In genomic region chr2:104856973-104857261, GRCh38 we compare ENCODE assay signal across 12 cellular contexts. TPM values are rescaled to one million over a fixed set of nuclear protein-coding genes. Genes with fewer than 3 reads are reported as not detected.
DNase-seq lines count a peak whose midpoint lies in the region; ATAC-seq and TF ChIP-seq lines count a peak whose summit lies in the region.
"Had no signal": no experiment of that assay in that cellular context is flagged by ENCODE, and none has a peak within 500 bp of the region (broad histone marks: within the 10 kb centered on the region; RNA-seq: fewer than 3 reads in every experiment).

No MANE protein-coding gene starts in this region.

- POLR2A ChIA-PET in HEK293T (lab: Yijun Ruan, JAX) = no interaction called here

- DNase-seq in NCI-H1105 (lab: John Stamatoyannopoulos, UW) = peak; percentile 46
- no peak for DNase-seq in NCI-H1105 treated with DMSO at 0.1 percent for 48 hours (lab: John Stamatoyannopoulos, UW)
- DNase-seq in effector memory CD8-positive, alpha-beta T cell = no peak
- DNase-seq in osteoblast (ENCODE audit: insufficient read length, low spot score, missing footprints) = peak; percentile 61
- DNase-seq in activated effector memory CD4-positive, alpha-beta T cell treated with anti-CD3 and anti-CD28 coated beads, Interleukin-2, amount 50 U/mL, for 16 hours = no peak
- DNase-seq in HEK293T (ENCODE audit: extremely low spot score) = no peak
- DNase-seq in 8988T = no peak
- DNase-seq: midbrain, tibial artery had no signal

- no peak overlapping the region for H3K4me2 ChIP-seq in osteoblast (ENCODE audit: insufficient read depth, low read length)

- no peak for ATAC-seq in effector memory CD8-positive, alpha-beta T cell (replicated peaks)

- no peak overlapping the region for H3K27ac ChIP-seq in osteoblast (ENCODE audit: low read depth, low read length)
- H3K27ac ChIP-seq: 22Rv1, epithelial cell of prostate, tibial artery had no signal

- H3K36me3 Mint-ChIP-seq in IgD-negative memory B cell = peaks cover 3% of the 10 kb centered on the region
- peaks cover 13% of the 10 kb centered on the region for H3K36me3 Mint-ChIP-seq in effector memory CD8-positive, alpha-beta T cell (ENCODE audit: insufficient read depth)

- no peaks in the 10 kb centered on the region for H3K79me2 ChIP-seq in osteoblast (ENCODE audit: insufficient read depth, low read length)

- TF ChIP-seq CTCF in osteoblast (IDR thresholded peaks at IDR 0.05; ENCODE audit: extremely low read depth, low read depth, low read length) = no peak

- no peaks in the 10 kb centered on the region for H3K4me1 ChIP-seq in osteoblast (ENCODE audit: insufficient read depth, low read length)

- no peaks in the 10 kb centered on the region for H3K9me3 ChIP-seq in osteoblast (ENCODE audit: low read depth, low read length)
- H3K9me3 ChIP-seq: tibial artery had no signal

- peaks cover 70% of the 10 kb centered on the region for H3K27me3 ChIP-seq in osteoblast (ENCODE audit: insufficient read depth, low read length)

- peak overlapping the region; percentile 77 to 98 (median 90) for H3K27ac Mint-ChIP-seq in IgD-negative memory B cell
- H3K27ac Mint-ChIP-seq in effector memory CD8-positive, alpha-beta T cell = no peak overlapping the region

- H2AFZ ChIP-seq in osteoblast (ENCODE audit: low read length) = no peak overlapping the region

- peaks cover 58% of the 10 kb centered on the region for H3K27me3 Mint-ChIP-seq in IgD-negative memory B cell
- H3K27me3 Mint-ChIP-seq in effector memory CD8-positive, alpha-beta T cell = peaks cover 75 to 85% of the 10 kb centered on the region in 2 donors

- H3K4me1 Mint-ChIP-seq in IgD-negative memory B cell = peaks cover 17 to 41% (median 19%) of the 10 kb centered on the region in 3 donors
- peaks cover 25 to 26% of the 10 kb centered on the region in 2 donors for H3K4me1 Mint-ChIP-seq in effector memory CD8-positive, alpha-beta T cell (ENCODE audit: low read depth in 2 of 2)

- CTCF ChIA-PET in HEK293T (lab: Yijun Ruan, JAX) = no interaction called here

- no peaks in the 10 kb centered on the region for H4K20me1 ChIP-seq in osteoblast (ENCODE audit: insufficient read depth, low read length)

- peaks cover 0 to 17% (median 9%) of the 10 kb centered on the region in 3 donors for H3K9me3 Mint-ChIP-seq in IgD-negative memory B cell
- H3K9me3 Mint-ChIP-seq in effector memory CD8-positive, alpha-beta T cell = peaks cover 0 to 2% of the 10 kb centered on the region in 2 donors

- H3K4me3 Mint-ChIP-seq in IgD-negative memory B cell = peak overlapping the region; percentile 59 to 89 (median 79)
- H3K4me3 Mint-ChIP-seq in effector memory CD8-positive, alpha-beta T cell = peak overlapping the region; percentile 67 to 71

- no peaks in the 10 kb centered on the region for H3K36me3 ChIP-seq in osteoblast (ENCODE audit: insufficient read depth, low read length)
- H3K36me3 ChIP-seq: tibial artery had no signal

- peak overlapping the region; percentile 37 for H3K4me3 ChIP-seq in osteoblast (ENCODE audit: insufficient read depth, low read length)
- H3K4me3 ChIP-seq: tibial artery had no signal

TF ChIP-seq in HEK293T, 16 proteins besides CTCF, POLR2A, EP300 and RAD21:
- TF ChIP-seq FOXM1 (IDR thresholded peaks at IDR 0.05; ENCODE audit: borderline replicate concordance) (no peak), CTBP1 (IDR thresholded peaks at IDR 0.05; ENCODE audit: borderline replicate concordance) (no peak), ZNF384 (IDR thresholded peaks at IDR 0.05) (no peak), ARNT (IDR thresholded peaks at IDR 0.05) (no peak), SUZ12 (IDR thresholded peaks at IDR 0.05) (no peak), FOXA1 (IDR thresholded peaks at IDR 0.05) (no peak), BHLHE40 (IDR thresholded peaks at IDR 0.05; ENCODE audit: borderline replicate concordance) (no peak), L3MBTL2 (conservative IDR thresholded peaks at IDR 0.05) (no peak), ELF4 (IDR thresholded peaks at IDR 0.05) (no peak), PKNOX1 (IDR thresholded peaks at IDR 0.05) (no peak), HDGF (IDR thresholded peaks at IDR 0.05; ENCODE audit: borderline replicate concordance) (no peak), LEF1 (IDR thresholded peaks at IDR 0.05; ENCODE audit: borderline replicate concordance) (no peak), FOXK2 (IDR thresholded peaks at IDR 0.05) (no peak), SP1 (IDR thresholded peaks at IDR 0.05) (no peak), NFRKB (IDR thresholded peaks at IDR 0.05) (no peak)

RNA-seq across cellular contexts. Expression of gene POU3F3, which starts 3.0 kb away (rescaled TPM):
- polyA plus RNA-seq in IgD-negative memory B cell = not detected
- total RNA-seq in osteoblast = under 0.01 TPM in 1 of 2 replicates, not detected in the other

Comparison
In these comparisons a context has a peak if more than half of its experiments do, and no peak if none do; other contexts are left out.
1. DNase-seq: peak in NCI-H1105 (single experiment) and osteoblast (single experiment); none in NCI-H1105 treated with DMSO at 0.1 percent for 48 hours (single experiment), effector memory CD8-positive, alpha-beta T cell (0 of 3), activated effector memory CD4-positive, alpha-beta T cell treated with anti-CD3 and anti-CD28 coated beads, Interleukin-2, amount 50 U/mL, for 16 hours (single experiment), HEK293T (single experiment) and 8988T (single experiment).
2. H3K27ac Mint-ChIP-seq: peak in IgD-negative memory B cell (3 of 3); none in effector memory CD8-positive, alpha-beta T cell (0 of 2).